Comparison of ENCODE assay signal across 8 cellular contexts in genomic region chr17:17839792-17840707, GRCh38. TPM values are rescaled to one million over a fixed set of nuclear protein-coding genes. Genes with fewer than 3 reads are reported as not detected.
A peak's percentile ranks its signal among the peaks of the same experiment; 100 is the strongest.
DNase-seq lines count a peak whose midpoint lies in the region; ATAC-seq and TF ChIP-seq lines count a peak whose summit lies in the region.

No MANE protein-coding gene starts in this region.

- H3K4me3 ChIP-seq in AG04450 (ENCODE audit: low read depth, low read length): peak overlapping the region; percentile 58
- H3K4me3 ChIP-seq in right lobe of liver: peak overlapping the region; percentile 8 to 51 (median 47)

- H3K27ac ChIP-seq in AG04450 (ENCODE audit: low read depth, low read length): peak overlapping the region; percentile 96
- H3K27ac ChIP-seq in right lobe of liver: peak overlapping the region; percentile 99 to 100 (median 99)

- in situ Hi-C loops in GM18951 (cut with MboI; ENCODE audit: low sequenced_read_pairs, unreplicated experiment): no loop called here

- TF ChIP-seq CTCF in AG04450 (IDR thresholded peaks at IDR 0.05; ENCODE audit: low read depth, low read length) (no peak), right lobe of liver (IDR thresholded peaks at IDR 0.05) (no peak)

- WGBS in right lobe of liver (ENCODE audit: insufficient coverage, low coverage, low lambda C conversion rate, missing lambda C conversion rate): 2% methylated on average over 12 of the region's 71 CpGs

- ATAC-seq in HG03159 (IDR thresholded peaks at IDR 0.05; ENCODE audit: unreplicated experiment) (peak; percentile 50), right lobe of liver (peak; percentile 65 to 79 (median 72))

- H3K27me3 ChIP-seq in AG04450 (ENCODE audit: control insufficient read depth, insufficient read depth, low read length): no peaks in the 10 kb centered on the region
- no peaks in the 10 kb centered on the region for H3K27me3 ChIP-seq in right lobe of liver

- peaks cover 0 to 61% (median 32%) of the 10 kb centered on the region in 4 donors for H3K4me1 ChIP-seq in right lobe of liver

- POLR2A ChIA-PET in AG04450 (lab: Yijun Ruan, JAX): no interaction called here

- H3K36me3 ChIP-seq in right lobe of liver: no peaks in the 10 kb centered on the region

- H3K9me3 ChIP-seq in AG04450 (ENCODE audit: control insufficient read depth, insufficient read depth, low read length): no peaks in the 10 kb centered on the region; the same call in 1 of the 2 replicates
- H3K9me3 ChIP-seq in right lobe of liver: no peaks in the 10 kb centered on the region

- DNase-seq in AG04450 (ENCODE audit: low read depth, low spot score) (peak; percentile 36), NCI-H526 treated with DMSO at 0.1 percent for 48 hours (lab: John Stamatoyannopoulos, UW) (peak; percentile 56), dermis microvascular lymphatic vessel endothelial cell (ENCODE audit: low read depth in 2 of 2) (peak; percentile 59 to 86), right lobe of liver (peak; percentile 96 to 98 (median 97))
- DNase-seq in activated CD4-positive, alpha-beta T cell treated with anti-CD3 and anti-CD28 coated beads, Interleukin-2, amount 50 U/mL, for 4 hours: peak; percentile 66 to 67
- peak; percentile 78 to 79 for DNase-seq in stimulated activated CD4-positive, alpha-beta T cell treated with anti-CD3 and anti-CD28 coated beads, Interleukin-4, amount 100 ng/mL, for 4 hours

- CTCF ChIA-PET in AG04450 (lab: Charles Lee): interaction anchor here (0.6 to 1.6 kb wide), 2 partner anchors 19 to 79 kb away, joined by 3 read pairs; no protein-coding TSS in a partner anchor

- intact Hi-C loops in right lobe of liver (cut with DNase I): no loop called here

- TF ChIP-seq POLR2A in GM18951 (IDR thresholded peaks at IDR 0.05; ENCODE audit: extremely low read depth, insufficient read depth, insufficient read length): peak; percentile 96
- TF ChIP-seq POLR2A in right lobe of liver (IDR thresholded peaks at IDR 0.05): peak; percentile 97

RNA-seq across cellular contexts. Expression of gene SREBF1, which starts 3.3 kb away (rescaled TPM):
- 13.6 and 13.7 TPM in 2 replicates for polyA plus RNA-seq in AG04450 (2011; rRNA removed)
- 24.9 and 28.1 TPM in 2 replicates for polyA minus RNA-seq in AG04450 (2011; rRNA and poly(A)+ RNA removed)
- total RNA-seq in dermis microvascular lymphatic vessel endothelial cell (39.7 and 48.2 TPM in 2 replicates), right lobe of liver (100 to 1,000 TPM in 4 of 6 experiments, 10 to 100 TPM in 2; 63.8 to 246 (median 173) TPM)

Comparison
In these comparisons a context has a peak if more than half of its experiments do, and no peak if none do; other contexts are left out.
1. Peak in every context shown above with its lines: DNase-seq, ATAC-seq, H3K4me3 ChIP-seq and H3K27ac ChIP-seq.
2. DNase-seq: peak in every context shown above with its lines; median percentile 97 in right lobe of liver; 78 in stimulated activated CD4-positive, alpha-beta T cell treated with anti-CD3 and anti-CD28 coated beads, Interleukin-4, amount 100 ng/mL, for 4 hours; 72 in dermis microvascular lymphatic vessel endothelial cell; 66 in activated CD4-positive, alpha-beta T cell treated with anti-CD3 and anti-CD28 coated beads, Interleukin-2, amount 50 U/mL, for 4 hours; 56 in NCI-H526 treated with DMSO at 0.1 percent for 48 hours; 36 in AG04450.